In genomic region chr6:111989743-111990142, GRCh38 we compare ENCODE assay signal across 12 cellular contexts.
DNase-seq lines count a peak whose midpoint lies in the region; ATAC-seq and FAIRE-seq lines count a peak whose summit lies in the region.
"Had no signal": no experiment of that assay in that cellular context is flagged by ENCODE, and none has a peak within 500 bp of the region (broad histone marks: within the 10 kb centered on the region; RNA-seq: fewer than 3 reads in every experiment).

No MANE protein-coding gene starts in this region.

- H3K36me3 Mint-ChIP-seq in T-helper 17 cell (ENCODE audit: low read depth): no peaks in the 10 kb centered on the region

- ATAC-seq in HG02623 (IDR thresholded peaks at IDR 0.05; ENCODE audit: unreplicated experiment): peak; percentile 48
- peak; percentile 80 for ATAC-seq in T-helper 17 cell

- no peaks in the 10 kb centered on the region for H3K27me3 Mint-ChIP-seq in T-helper 17 cell

- FAIRE-seq in small intestine (lab: Jason Lieb, UNC): no peak
- FAIRE-seq: frontal cortex had no signal

- H3K4me1 Mint-ChIP-seq in T-helper 17 cell: peaks cover 55% of the 10 kb centered on the region

- no peaks in the 10 kb centered on the region for H3K36me3 ChIP-seq in small intestine (ENCODE audit: control insufficient read depth in 2 of 2, insufficient read depth in 2 of 2, low read length in 2 of 2)

- H3K4me1 ChIP-seq in small intestine (ENCODE audit: control insufficient read depth in 2 of 2, insufficient read depth in 1 of 2, low read depth in 1 of 2, low read length in 1 of 2): no peaks in the 10 kb centered on the region

- no peak overlapping the region for H3K4me3 ChIP-seq in small intestine (ENCODE audit: low read depth in 1 of 2, low read length in 2 of 2)

- H3K9me3 ChIP-seq in T-helper 17 cell (ENCODE audit: control insufficient read depth, low read length, poor library complexity, severe bottlenecking): no peaks in the 10 kb centered on the region
- no peaks in the 10 kb centered on the region for H3K9me3 ChIP-seq in small intestine (ENCODE audit: control insufficient read depth, low read depth)

- DNase-seq in activated CD4-positive, alpha-beta T cell treated with anti-CD3 and anti-CD28 coated beads for 4 hours: peak; percentile 40 to 49
- no peak for DNase-seq in activated CD4-positive, alpha-beta T cell treated with anti-CD3 and anti-CD28 coated beads, Interleukin-2, amount 50 U/mL, for 1 hour
- DNase-seq in T-helper 17 cell (no peak), small intestine (peak; percentile 42), dedifferentiated amniotic fluid mesenchymal stem cell (ENCODE audit: extremely low spot score) (no peak), NCI-H1694 treated with DMSO at 0.1 percent for 48 hours (lab: John Stamatoyannopoulos, UW) (no peak)
- no peak for DNase-seq in stimulated activated CD4-positive, alpha-beta T cell treated with anti-CD3 and anti-CD28 coated beads, Interleukin-12 subunit alpha, Interleukin-12 subunit beta, amount 100 ng/mL, for 4 hours
- DNase-seq: NCI-H1105; SHP77; stimulated activated naive CD4-positive, alpha-beta T cell treated with Interleukin-2 at 50 U/mL for 16 hours had no signal

- H3K27ac Mint-ChIP-seq in T-helper 17 cell: peak overlapping the region; percentile 98

- H3K27ac ChIP-seq in small intestine (ENCODE audit: low read depth in 1 of 2, low read length in 1 of 2): no peak overlapping the region

- peak overlapping the region; percentile 66 for H3K4me3 Mint-ChIP-seq in T-helper 17 cell

- WGBS in small intestine, 3 donors: 41 to 68% (median 59%) methylated on average over 2 of the region's 2 CpGs

- no peaks in the 10 kb centered on the region for H3K27me3 ChIP-seq in small intestine (ENCODE audit: control insufficient read depth in 2 of 2, insufficient read depth in 2 of 2, low read length in 2 of 2)

Comparison
In these comparisons a context has a peak if more than half of its experiments do, and no peak if none do; other contexts are left out.
1. DNase-seq: peak in activated CD4-positive, alpha-beta T cell treated with anti-CD3 and anti-CD28 coated beads for 4 hours (2 of 2) and small intestine (single experiment); none in activated CD4-positive, alpha-beta T cell treated with anti-CD3 and anti-CD28 coated beads, Interleukin-2, amount 50 U/mL, for 1 hour (single experiment), T-helper 17 cell (0 of 3), dedifferentiated amniotic fluid mesenchymal stem cell (single experiment), stimulated activated CD4-positive, alpha-beta T cell treated with anti-CD3 and anti-CD28 coated beads, Interleukin-12 subunit alpha, Interleukin-12 subunit beta, amount 100 ng/mL, for 4 hours (single experiment) and NCI-H1694 treated with DMSO at 0.1 percent for 48 hours (single experiment).